17 cellular contexts compared by ENCODE assay signal in the genomic region with DNA sequence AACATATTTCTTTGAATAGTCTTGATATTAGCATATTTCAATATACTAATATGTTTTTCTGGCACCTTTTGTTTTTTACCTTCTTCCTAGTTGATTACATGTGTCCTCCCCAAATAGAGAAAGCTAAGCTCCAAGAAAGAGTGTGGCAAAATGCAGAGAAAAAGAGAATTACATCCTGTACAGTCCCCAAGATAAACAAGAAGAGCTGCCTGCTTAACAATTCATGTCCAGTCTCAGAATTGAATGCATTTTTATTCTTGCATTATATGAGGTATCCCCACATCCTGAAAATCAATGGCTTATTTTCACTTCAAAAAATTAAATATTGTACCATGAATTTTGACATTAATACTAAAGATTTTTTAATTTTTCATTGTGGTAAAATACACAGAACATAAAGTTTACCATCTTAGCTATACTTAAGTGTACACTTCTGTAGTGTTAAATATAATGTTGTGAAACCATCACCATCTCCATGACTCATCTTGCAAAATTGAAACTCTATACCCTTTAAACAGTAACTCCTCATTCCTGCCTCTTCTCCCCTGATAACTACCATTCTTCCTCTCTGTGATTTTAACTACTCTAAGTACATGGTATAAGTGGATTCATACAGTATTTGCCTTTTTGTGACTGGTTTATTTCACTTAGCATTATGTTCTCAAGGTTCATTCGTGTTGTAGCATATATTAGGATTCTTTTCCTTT.
DNase-seq lines count a peak whose midpoint lies in the region; ATAC-seq and TF ChIP-seq lines count a peak whose summit lies in the region.
"Had no signal": no experiment of that assay in that cellular context is flagged by ENCODE, and none has a peak within 500 bp of the region (broad histone marks: within the 10 kb centered on the region; RNA-seq: fewer than 3 reads in every experiment).

No MANE protein-coding gene starts in this region.

- H3K27me3 ChIP-seq in AG04450 (ENCODE audit: control insufficient read depth, insufficient read depth, low read length), result no peaks in the 10 kb centered on the region
- H3K27me3 ChIP-seq: body of pancreas, tibial artery had no signal

- TF ChIP-seq CTCF in AG04450 (IDR thresholded peaks at IDR 0.05; ENCODE audit: low read depth, low read length) (no peak), RWPE1 (conservative IDR thresholded peaks at IDR 0.05; ENCODE audit: low read depth) (no peak), fibroblast of the aortic adventitia (IDR thresholded peaks at IDR 0.05; ENCODE audit: insufficient read depth, low read length) (no peak)

- H3K4me3 ChIP-seq in AG04450 (ENCODE audit: low read depth, low read length) (no peak overlapping the region), fibroblast of the aortic adventitia (ENCODE audit: low read depth, low read length) (no peak overlapping the region)
- H3K4me3 ChIP-seq: body of pancreas, psoas muscle, tibial artery had no signal

- H3K27ac ChIP-seq in AG04450 (ENCODE audit: low read depth, low read length) (no peak overlapping the region), RWPE1 (no peak overlapping the region)
- H3K27ac ChIP-seq: body of pancreas, psoas muscle, tibial artery had no signal

- CTCF ChIA-PET in AG04450 (lab: Charles Lee), result interaction anchor here (0.6 kb wide), 1 partner anchor 181 kb away, joined by 3 read pairs; no protein-coding TSS in a partner anchor
- CTCF ChIA-PET in RWPE1 (lab: Yijun Ruan, JAX), result no interaction called here

- DNase-seq in AG04450 (ENCODE audit: low read depth, low spot score) (peak; percentile 18), RWPE1 (ENCODE audit: low spot score) (peak; percentile 24), fibroblast of the aortic adventitia (ENCODE audit: low read depth) (peak; percentile 47), C1 segment of cervical spinal cord (lab: John Stamatoyannopoulos, UW) (no peak), NCI-H2107 (lab: John Stamatoyannopoulos, UW) (no peak)
- DNase-seq in NK-92 treated with Interleukin-12 subunit alpha and Interleukin-12 subunit beta, amount 100 ng/mL, for 24 hours (lab: John Stamatoyannopoulos, UW), result no peak
- DNase-seq: activated CD4-positive, alpha-beta memory T cell treated with anti-CD3 and anti-CD28 coated beads for 36 hours; body of pancreas; endodermal cell; GOT3; head of caudate nucleus; NCI-H1105; psoas muscle; T-helper 9 cell; tibial artery had no signal

- peak; percentile 47 for ATAC-seq in HG03060 (IDR thresholded peaks at IDR 0.05; ENCODE audit: low read depth, unreplicated experiment)
- ATAC-seq in GM18873 (IDR thresholded peaks at IDR 0.05; ENCODE audit: low FRiP score, unreplicated experiment), result no peak
- ATAC-seq: body of pancreas, psoas muscle had no signal

- H3K9me3 ChIP-seq in AG04450 (ENCODE audit: control insufficient read depth, insufficient read depth, low read length), result no peaks in the 10 kb centered on the region

- POLR2A ChIA-PET in AG04450 (lab: Yijun Ruan, JAX) (no interaction called here), RWPE1 (lab: Yijun Ruan, JAX; ENCODE audit: low non-redundant PET) (no interaction called here)

Comparison
In these comparisons a context has a peak if more than half of its experiments do, and no peak if none do; other contexts are left out.
1. DNase-seq: peak in AG04450 (single experiment), RWPE1 (single experiment) and fibroblast of the aortic adventitia (single experiment); none in C1 segment of cervical spinal cord (0 of 14), NK-92 treated with Interleukin-12 subunit alpha and Interleukin-12 subunit beta, amount 100 ng/mL, for 24 hours (single experiment) and NCI-H2107 (single experiment).